8 cellular contexts compared by ENCODE assay signal in genomic region chr6:167828325-167828956, GRCh38. TPM values are rescaled to one million over a fixed set of nuclear protein-coding genes. Genes with fewer than 3 reads are reported as not detected.
DNase-seq lines count a peak whose midpoint lies in the region; ATAC-seq, FAIRE-seq and TF ChIP-seq lines count a peak whose summit lies in the region.

No MANE protein-coding gene starts in this region.

- H3K4me3 Mint-ChIP-seq in endodermal cell = peak overlapping the region; percentile 95

- H3K27ac ChIP-seq in endodermal cell (ENCODE audit: low read depth, low read length) (no peak overlapping the region), ovary (peak overlapping the region in 1 of 2 donors; percentile 75)

- H3K36me3 Mint-ChIP-seq in endodermal cell (ENCODE audit: low read depth) = peaks cover 10% of the 10 kb centered on the region

- H3K4me3 ChIP-seq in NT2/D1 (ENCODE audit: insufficient read length, low read depth) (peak overlapping the region; percentile 61), endodermal cell (ENCODE audit: low read length) (peak overlapping the region; percentile 93), ovary (peak overlapping the region; percentile 70)

- intact Hi-C loops in ovary (cut with DNase I) = loop anchor here in 1 of 4 donors (5.0 kb wide), 1 partner anchor 341 kb away; no protein-coding TSS in a partner anchor

- peak overlapping the region; percentile 93 for H3K27ac Mint-ChIP-seq in endodermal cell

- H3K27me3 ChIP-seq in NT2/D1 (ENCODE audit: insufficient read depth, insufficient read length) = no peaks in the 10 kb centered on the region
- H3K27me3 ChIP-seq in endodermal cell (ENCODE audit: control insufficient read depth, insufficient read depth, low read length, poor library complexity, severe bottlenecking) = no peaks in the 10 kb centered on the region
- peaks cover 3% of the 10 kb centered on the region for H3K27me3 ChIP-seq in ovary

- 23 to 40% methylated on average over 2 to 3 of the region's 4 CpGs for WGBS in endodermal cell (ENCODE audit: insufficient coverage in 1 of 2, insufficient read length in 1 of 2), 2 experiments
- WGBS in ovary, 3 donors = 54 to 66% (median 65%) methylated on average over 4 of the region's 4 CpGs

- H3K9me3 ChIP-seq in NT2/D1 (ENCODE audit: insufficient read depth, low read length) (no peaks in the 10 kb centered on the region), endodermal cell (ENCODE audit: control insufficient read depth, low read length) (no peaks in the 10 kb centered on the region), ovary (no peaks in the 10 kb centered on the region)

- TF ChIP-seq POLR2A in GM12892 (IDR thresholded peaks at IDR 0.05; ENCODE audit: low read depth, low read length) = no peak
- no peak for TF ChIP-seq POLR2A in ovary (IDR thresholded peaks at IDR 0.05)

- H3K27me3 Mint-ChIP-seq in endodermal cell (ENCODE audit: insufficient read depth) = no peaks in the 10 kb centered on the region

- peaks cover 3% of the 10 kb centered on the region for H3K36me3 ChIP-seq in NT2/D1 (ENCODE audit: insufficient read depth, insufficient read length, low read length)
- H3K36me3 ChIP-seq in endodermal cell (ENCODE audit: control insufficient read depth, insufficient read depth, low read length) = peaks cover 8% of the 10 kb centered on the region
- no peaks in the 10 kb centered on the region for H3K36me3 ChIP-seq in ovary

- TF ChIP-seq CTCF in endodermal cell (conservative IDR thresholded peaks at IDR 0.05) = no peak
- no peak for TF ChIP-seq CTCF in ovary (IDR thresholded peaks at IDR 0.05)

- no peaks in the 10 kb centered on the region for H3K9me3 Mint-ChIP-seq in endodermal cell

- ATAC-seq in HG02938 (IDR thresholded peaks at IDR 0.05; ENCODE audit: unreplicated experiment) = no peak

- DNase-seq in GM12892 (ENCODE audit: insufficient read length) (no peak), NT2/D1 (ENCODE audit: low read depth, low spot score) (no peak), endodermal cell (no peak), ovary (no peak), NCI-H2029 (lab: John Stamatoyannopoulos, UW) (no peak), nucleus accumbens (lab: John Stamatoyannopoulos, UW) (no peak), NCI-H2196 (lab: John Stamatoyannopoulos, UW; ENCODE audit: unreplicated experiment) (no peak)

- H3K4me1 Mint-ChIP-seq in endodermal cell = peaks cover 48% of the 10 kb centered on the region

- no peaks in the 10 kb centered on the region for H3K4me1 ChIP-seq in NT2/D1 (ENCODE audit: insufficient read depth, insufficient read length)
- peaks cover 16% of the 10 kb centered on the region for H3K4me1 ChIP-seq in endodermal cell (ENCODE audit: control insufficient read depth, insufficient read depth, low read length)
- peaks cover 10% of the 10 kb centered on the region for H3K4me1 ChIP-seq in ovary (ENCODE audit: insufficient read depth)

- H3K9ac ChIP-seq in NT2/D1 (ENCODE audit: insufficient read length, low read depth) (peak overlapping the region; percentile 39), endodermal cell (ENCODE audit: extremely low read depth, low read length, poor library complexity, severe bottlenecking) (peak overlapping the region; percentile 89)

- no peak for TF ChIP-seq EP300 in ovary (IDR thresholded peaks at IDR 0.05)

- peak; percentile 27 for FAIRE-seq in GM12892 (lab: Jason Lieb, UNC)

RNA-seq across cellular contexts. Expression of gene AFDN, which starts 1.7 kb away (rescaled TPM):
- polyA plus RNA-seq in GM12892 (2012; ENCODE audit: missing spikeins) = 21.7 TPM
- total RNA-seq in endodermal cell = 100 to 1,000 TPM; 214 to 239 TPM
- 167 TPM for polyA plus RNA-seq in endodermal cell (2013, experiment 1 of 2)
- 150 TPM for polyA plus RNA-seq in endodermal cell (2013, experiment 2 of 2)
- 100 to 1,000 TPM in 4 of 7 donors, 10 to 100 TPM in 3; 68.7 to 266 (median 107) TPM for total RNA-seq in ovary
- 10 to 100 TPM; 24.4 to 50.6 TPM for polyA plus RNA-seq in ovary
